Comparison of ENCODE assay signal across 35 cellular contexts in genomic region chr2:2715036-2715818, GRCh38.
"Had no signal": no experiment of that assay in that cellular context is flagged by ENCODE, and none has a peak within 500 bp of the region (broad histone marks: within the 10 kb centered on the region; RNA-seq: fewer than 3 reads in every experiment).

No MANE protein-coding gene starts in this region.

- FAIRE-seq: astrocyte, TTC549 had no signal

- H3K4me3 Mint-ChIP-seq: activated B cell treated with CpG ODN at 0.5 μM for 24 hours; activated CD4-positive, alpha-beta memory T cell treated with anti-CD3 and anti-CD28 coated beads for 36 hours; activated CD4-positive, alpha-beta T cell treated with anti-CD3 and anti-CD28 coated beads, Interleukin-2, amount 10 ng/mL, durations not matched to agents 24 days and 14 days; activated CD8-positive, alpha-beta T cell treated with anti-CD3 and anti-CD28 coated beads for 36 hours; activated naive CD4-positive, alpha-beta T cell treated with anti-CD3 and anti-CD28 coated beads for 36 hours; activated naive CD8-positive, alpha-beta T cell treated with anti-CD3 and anti-CD28 coated beads for 36 hours; activated T-cell treated with anti-CD3 and anti-CD28 coated beads, Interleukin-2, amount 50 U/mL, for 4 hours; activated T-cell treated with anti-CD3 and anti-CD28 coated beads, Interleukin-2, amount 50 U/mL, for 72 hours; activated T-helper 1 cell treated with anti-CD3 and anti-CD28 coated beads, Interleukin-12 subunit alpha, Interleukin-12 subunit beta, Interleukin-2, Interleukin-4 antibody, amounts not matched to agents 30 ng/mL and 10 ng/mL and 1 ng/mL, durations not matched to agents 14 hours and 24 hours and 36 hours; activated T-helper 17 cell treated with anti-CD3 and anti-CD28 coated beads, Interleukin-2, amount 50 U/mL, for 72 hours; T-helper 1 cell treated with Interleukin-12 subunit alpha and Interleukin-12 subunit beta and Interleukin-4 antibody, amounts not matched to agents 30 μg/mL and 1 μg/mL, for 36 hours; T-helper 2 cell treated with Interferon-gamma antibody and Interleukin-4, amounts not matched to agents 5 μg/mL and 100 μg/mL, for 36 hours had no signal

- H3K4me1 ChIP-seq: adrenal gland, body of pancreas, breast epithelium had no signal

- H3K36me3 Mint-ChIP-seq: activated CD4-positive, alpha-beta memory T cell treated with anti-CD3 and anti-CD28 coated beads for 36 hours; activated naive CD4-positive, alpha-beta T cell treated with anti-CD3 and anti-CD28 coated beads, Interleukin-2, amount 50 U/mL, for 72 hours; activated naive CD8-positive, alpha-beta T cell treated with anti-CD3 and anti-CD28 coated beads for 36 hours had no signal

- H3K9me3 ChIP-seq: adrenal gland, body of pancreas, breast epithelium had no signal

- H3K27me3 ChIP-seq: adrenal gland, body of pancreas, brain microvascular endothelial cell had no signal

- H3K36me3 ChIP-seq: adrenal gland, brain microvascular endothelial cell, breast epithelium had no signal

- H3K27ac ChIP-seq: adrenal gland, body of pancreas, brain microvascular endothelial cell, breast epithelium, VCaP had no signal

- DNase-seq: activated B cell treated with CpG ODN at 0.5 μM for 24 hours; activated CD4-positive, alpha-beta memory T cell treated with anti-CD3 and anti-CD28 coated beads for 36 hours; activated CD4-positive, alpha-beta T cell treated with anti-CD3 and anti-CD28 coated beads for 4 hours; activated CD4-positive, alpha-beta T cell treated with anti-CD3 and anti-CD28 coated beads, Interleukin-2, amount 10 ng/mL, durations not matched to agents 24 days and 14 days; activated CD4-positive, alpha-beta T cell treated with anti-CD3 and anti-CD28 coated beads, Interleukin-2, amount 50 U/mL, for 1 hour; activated CD4-positive, alpha-beta T cell treated with anti-CD3 and anti-CD28 coated beads, Interleukin-2, amount 50 U/mL, for 4 hours; activated CD4-positive, CD25-positive, alpha-beta regulatory T cell treated with anti-CD3 and anti-CD28 coated beads, Interleukin-2, amount 50 U/mL, for 72 hours; activated CD8-positive, alpha-beta memory T cell treated with anti-CD3 and anti-CD28 coated beads, Interleukin-2, amount 50 U/mL, for 4 hours; activated CD8-positive, alpha-beta T cell treated with anti-CD3 and anti-CD28 coated beads for 36 hours; activated gamma-delta T cell; activated naive CD4-positive, alpha-beta T cell; activated naive CD4-positive, alpha-beta T cell treated with anti-CD3 and anti-CD28 coated beads for 36 hours; activated naive CD4-positive, alpha-beta T cell treated with anti-CD3 and anti-CD28 coated beads, Interleukin-2, amount 50 U/mL, for 16 hours; activated naive CD8-positive, alpha-beta T cell treated with anti-CD3 and anti-CD28 coated beads for 36 hours; activated T-cell treated with anti-CD3 and anti-CD28 coated beads for 4 hours; activated T-cell treated with anti-CD3 and anti-CD28 coated beads, Interleukin-2, amount 50 U/mL, for 1 hour; activated T-cell treated with anti-CD3 and anti-CD28 coated beads, Interleukin-2, amount 50 U/mL, for 4 hours; activated T-cell treated with anti-CD3 and anti-CD28 coated beads, Interleukin-2, amount 50 U/mL, for 72 hours; adrenal gland; amniotic stem cell; body of pancreas; brain microvascular endothelial cell; SW 1271; T-helper 1 cell; T-helper 2 cell; T-helper 9 cell had no signal

- ATAC-seq: activated CD8-positive, alpha-beta T cell treated with anti-CD3 and anti-CD28 coated beads for 36 hours; activated naive CD4-positive, alpha-beta T cell treated with anti-CD3 and anti-CD28 coated beads, Interleukin-2, amount 50 U/mL, for 72 hours; activated T-cell treated with anti-CD3 and anti-CD28 coated beads, Interleukin-2, amount 50 U/mL, for 4 hours; activated T-cell treated with anti-CD3 and anti-CD28 coated beads, Interleukin-2, amount 50 U/mL, for 72 hours; activated T-helper 17 cell treated with anti-CD3 and anti-CD28 coated beads, Interleukin-2, amount 50 U/mL, for 72 hours; body of pancreas had no signal

- H3K27me3 Mint-ChIP-seq: activated CD4-positive, alpha-beta memory T cell treated with anti-CD3 and anti-CD28 coated beads for 36 hours; activated CD4-positive, alpha-beta T cell treated with anti-CD3 and anti-CD28 coated beads, Interleukin-2, amount 10 ng/mL, durations not matched to agents 24 days and 14 days had no signal

- H3K4me1 Mint-ChIP-seq: activated B cell treated with CpG ODN at 0.5 μM for 24 hours; activated CD4-positive, alpha-beta T cell treated with anti-CD3 and anti-CD28 coated beads, Interleukin-2, amount 10 ng/mL, durations not matched to agents 24 days and 14 days; activated naive CD8-positive, alpha-beta T cell treated with anti-CD3 and anti-CD28 coated beads for 36 hours; activated T-helper 17 cell treated with anti-CD3 and anti-CD28 coated beads, Interleukin-2, amount 50 U/mL, for 72 hours had no signal

- H3K27ac Mint-ChIP-seq: activated B cell treated with CpG ODN at 0.5 μM for 24 hours; activated CD4-positive, alpha-beta memory T cell treated with anti-CD3 and anti-CD28 coated beads for 36 hours; activated CD4-positive, alpha-beta T cell treated with anti-CD3 and anti-CD28 coated beads, Interleukin-2, amount 10 ng/mL, durations not matched to agents 24 days and 14 days; activated CD8-positive, alpha-beta T cell treated with anti-CD3 and anti-CD28 coated beads for 36 hours; activated naive CD4-positive, alpha-beta T cell treated with anti-CD3 and anti-CD28 coated beads for 36 hours; activated naive CD4-positive, alpha-beta T cell treated with anti-CD3 and anti-CD28 coated beads, Interleukin-2, amount 50 U/mL, for 72 hours; activated naive CD8-positive, alpha-beta T cell treated with anti-CD3 and anti-CD28 coated beads for 36 hours; activated T-cell treated with anti-CD3 and anti-CD28 coated beads, Interleukin-2, amount 50 U/mL, for 72 hours; activated T-helper 1 cell treated with anti-CD3 and anti-CD28 coated beads, Interleukin-12 subunit alpha, Interleukin-12 subunit beta, Interleukin-2, Interleukin-4 antibody, amounts not matched to agents 30 ng/mL and 10 ng/mL and 1 ng/mL, durations not matched to agents 14 hours and 24 hours and 36 hours; activated T-helper 17 cell treated with anti-CD3 and anti-CD28 coated beads, Interleukin-2, amount 50 U/mL, for 72 hours; T-helper 1 cell treated with Interleukin-12 subunit alpha and Interleukin-12 subunit beta and Interleukin-4 antibody, amounts not matched to agents 30 μg/mL and 1 μg/mL, for 36 hours; T-helper 2 cell treated with Interferon-gamma antibody and Interleukin-4, amounts not matched to agents 5 μg/mL and 100 μg/mL, for 36 hours had no signal

- H3K9me3 Mint-ChIP-seq: activated B cell treated with CpG ODN at 0.5 μM for 24 hours; activated CD4-positive, alpha-beta memory T cell treated with anti-CD3 and anti-CD28 coated beads for 36 hours; activated CD4-positive, alpha-beta T cell treated with anti-CD3 and anti-CD28 coated beads, Interleukin-2, amount 10 ng/mL, durations not matched to agents 24 days and 14 days; activated CD8-positive, alpha-beta T cell treated with anti-CD3 and anti-CD28 coated beads for 36 hours; activated naive CD4-positive, alpha-beta T cell treated with anti-CD3 and anti-CD28 coated beads for 36 hours; activated naive CD4-positive, alpha-beta T cell treated with anti-CD3 and anti-CD28 coated beads, Interleukin-2, amount 50 U/mL, for 72 hours; activated naive CD8-positive, alpha-beta T cell treated with anti-CD3 and anti-CD28 coated beads for 36 hours; activated T-cell treated with anti-CD3 and anti-CD28 coated beads, Interleukin-2, amount 50 U/mL, for 4 hours; activated T-cell treated with anti-CD3 and anti-CD28 coated beads, Interleukin-2, amount 50 U/mL, for 72 hours; activated T-helper 1 cell treated with anti-CD3 and anti-CD28 coated beads, Interleukin-12 subunit alpha, Interleukin-12 subunit beta, Interleukin-2, Interleukin-4 antibody, amounts not matched to agents 30 ng/mL and 10 ng/mL and 1 ng/mL, durations not matched to agents 14 hours and 24 hours and 36 hours; activated T-helper 17 cell treated with anti-CD3 and anti-CD28 coated beads, Interleukin-2, amount 50 U/mL, for 72 hours; T-helper 1 cell treated with Interleukin-12 subunit alpha and Interleukin-12 subunit beta and Interleukin-4 antibody, amounts not matched to agents 30 μg/mL and 1 μg/mL, for 36 hours; T-helper 2 cell treated with Interferon-gamma antibody and Interleukin-4, amounts not matched to agents 5 μg/mL and 100 μg/mL, for 36 hours had no signal

- H3K4me3 ChIP-seq: adrenal gland, body of pancreas, breast epithelium had no signal
